8 cellular contexts compared by ENCODE assay signal in genomic region chr12:49705479-49706267, GRCh38. TPM values are rescaled to one million over a fixed set of nuclear protein-coding genes. Genes with fewer than 3 reads are reported as not detected.
A peak's percentile ranks its signal among the peaks of the same experiment; 100 is the strongest.
DNase-seq lines count a peak whose midpoint lies in the region; ATAC-seq, FAIRE-seq and TF ChIP-seq lines count a peak whose summit lies in the region.

No MANE protein-coding gene starts in this region.

- peaks cover 30% of the 10 kb centered on the region for H3K27me3 Mint-ChIP-seq in WTC11 (ENCODE audit: low read depth)
- peaks cover 8% of the 10 kb centered on the region for H3K27me3 Mint-ChIP-seq in nephron (ENCODE audit: low read depth)

- peak overlapping the region; percentile 26 for H2AFZ ChIP-seq in fibroblast of lung (ENCODE audit: low read length)

- no peaks in the 10 kb centered on the region for H3K9me3 Mint-ChIP-seq in WTC11
- no peaks in the 10 kb centered on the region for H3K9me3 Mint-ChIP-seq in nephron

- TF ChIP-seq POLR2A in H54 (IDR thresholded peaks at IDR 0.05; ENCODE audit: low read depth, low read length): peak; percentile 70

- H3K27me3 ChIP-seq in fibroblast of lung (ENCODE audit: control insufficient read depth, insufficient read depth, low read length): peaks cover 8% of the 10 kb centered on the region

- H3K9me3 ChIP-seq in fibroblast of lung (ENCODE audit: control insufficient read depth, insufficient read depth, low read depth, low read length): no peaks in the 10 kb centered on the region

- H3K4me1 ChIP-seq in fibroblast of lung (ENCODE audit: control insufficient read depth, extremely low read depth, insufficient read depth, low read length): peaks cover 12% of the 10 kb centered on the region

- ATAC-seq in WTC11 (no peak; the same call in 1 of the 2 replicates), HG03175 (IDR thresholded peaks at IDR 0.05; ENCODE audit: unreplicated experiment) (no peak), GM21717 (IDR thresholded peaks at IDR 0.05; ENCODE audit: unreplicated experiment) (no peak)

- no peak overlapping the region; the same call in 1 of the 2 replicates for H3K27ac Mint-ChIP-seq in WTC11
- peak overlapping the region; percentile 78 to 92 (median 89) for H3K27ac Mint-ChIP-seq in nephron

- H3K4me1 Mint-ChIP-seq in WTC11 (peaks cover 42% of the 10 kb centered on the region), nephron (peaks cover 42% of the 10 kb centered on the region)

- H3K4me3 ChIP-seq in fibroblast of lung (replicated peaks in 1 of 4; ENCODE audit: control extremely low read depth in 1 of 4, insufficient read depth in 1 of 4, low read depth in 3 of 4, low read length in 4 of 4): peak overlapping the region; percentile 71 to 86 (median 78)

- intact Hi-C loops in posterior vena cava (cut with DNase I): loop anchor here in 1 of 2 donors (2.0 kb wide), 1 partner anchor 61 kb away; no protein-coding TSS in a partner anchor

- no peak for TF ChIP-seq CTCF in WTC11 (IDR thresholded peaks at IDR 0.05)
- no peak for TF ChIP-seq CTCF in fibroblast of lung (conservative IDR thresholded peaks at IDR 0.05 in 1 of 2, IDR thresholded peaks at IDR 0.05 in 1 of 2; ENCODE audit: low read depth in 1 of 2, low read length in 2 of 2)
- no peak for TF ChIP-seq CTCF in nephron (IDR thresholded peaks at IDR 0.05; ENCODE audit: unreplicated experiment in 3 of 3)

- H3K4me2 ChIP-seq in fibroblast of lung (ENCODE audit: extremely low read depth, insufficient read depth, low read length): peak overlapping the region; percentile 93

- no peak overlapping the region for H3K9ac ChIP-seq in fibroblast of lung (ENCODE audit: insufficient read depth, low read length)

- FAIRE-seq in H54 (lab: Jason Lieb, UNC): peak; percentile 92

- peaks cover 37% of the 10 kb centered on the region for H3K79me2 ChIP-seq in fibroblast of lung (ENCODE audit: control insufficient read depth, insufficient read depth, low read length)

- peak overlapping the region; percentile 78 for H3K27ac ChIP-seq in fibroblast of lung (ENCODE audit: insufficient read depth, low read length)

- CTCF ChIA-PET in WTC11 (lab: Charles Lee): interaction anchor here (0.8 to 6.3 kb wide), 11 partner anchors 15 to 82 kb away, joined by 3 to 33 read pairs (median 6); partner anchors contain the start of genes PRPF40B and TMBIM6

- DNase-seq in Ammon's horn (ENCODE audit: low spot score) (peak; percentile 49), H54 (ENCODE audit: insufficient read length, low spot score) (peak; percentile 84), WTC11 (ENCODE audit: low spot score) (peak; percentile 28), fibroblast of lung (ENCODE audit: low read depth in 2 of 2) (peak; percentile 60 to 85), posterior vena cava (ENCODE audit: low spot score) (no peak)

- POLR2A ChIA-PET in WTC11 (lab: Charles Lee): interaction anchor here (0.8 to 1.4 kb wide), 5 partner anchors 8 to 58 kb away, joined by 3 to 6 read pairs (median 4); partner anchors contain the start of gene TMBIM6

- H3K36me3 ChIP-seq in fibroblast of lung (ENCODE audit: control insufficient read depth, insufficient read depth, low read length): no peaks in the 10 kb centered on the region

- H3K4me3 Mint-ChIP-seq in WTC11: peak overlapping the region; percentile 89
- H3K4me3 Mint-ChIP-seq in nephron: peak overlapping the region; percentile 98 to 99 (median 98)

- H3K36me3 Mint-ChIP-seq in WTC11 (no peaks in the 10 kb centered on the region), nephron (ENCODE audit: low read depth) (no peaks in the 10 kb centered on the region)

- H4K20me1 ChIP-seq in fibroblast of lung (ENCODE audit: control insufficient read depth, extremely low read depth, insufficient read depth, low read length): no peaks in the 10 kb centered on the region

TF ChIP-seq in WTC11, 78 proteins besides CTCF, POLR2A, EP300 and RAD21 (continues in another document):
- TF ChIP-seq ELF4 (CRISPR knock-in tag; IDR thresholded peaks at IDR 0.05; ENCODE audit: low read depth): no peak
- no peak for TF ChIP-seq SMAD3 (CRISPR knock-in tag; IDR thresholded peaks at IDR 0.05; ENCODE audit: borderline replicate concordance)
- TF ChIP-seq, protein P1, sequence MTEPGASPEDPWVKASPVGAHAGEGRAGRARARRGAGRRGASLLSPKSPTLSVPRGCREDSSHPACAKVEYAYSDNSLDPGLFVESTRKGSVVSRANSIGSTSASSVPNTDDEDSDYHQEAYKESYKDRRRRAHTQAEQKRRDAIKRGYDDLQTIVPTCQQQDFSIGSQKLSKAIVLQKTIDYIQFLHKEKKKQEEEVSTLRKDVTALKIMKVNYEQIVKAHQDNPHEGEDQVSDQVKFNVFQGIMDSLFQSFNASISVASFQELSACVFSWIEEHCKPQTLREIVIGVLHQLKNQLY (CRISPR knock-in tag; IDR thresholded peaks at IDR 0.05): no peak
- TF ChIP-seq ZNF671 (CRISPR knock-in tag; IDR thresholded peaks at IDR 0.05): no peak
- no peak for TF ChIP-seq JAZF1 (CRISPR knock-in tag; IDR thresholded peaks at IDR 0.05)
- TF ChIP-seq TEAD4 (CRISPR knock-in tag; IDR thresholded peaks at IDR 0.05): no peak
- no peak for TF ChIP-seq CREB1 (CRISPR knock-in tag; IDR thresholded peaks at IDR 0.05)
- no peak for TF ChIP-seq MYBL2 (CRISPR knock-in tag; IDR thresholded peaks at IDR 0.05)
- TF ChIP-seq TEAD1 (CRISPR knock-in tag; IDR thresholded peaks at IDR 0.05): no peak
- TF ChIP-seq ZSCAN18 (CRISPR knock-in tag; IDR thresholded peaks at IDR 0.05): no peak
- TF ChIP-seq IRF1 (CRISPR knock-in tag; IDR thresholded peaks at IDR 0.05): no peak
- TF ChIP-seq GRHL2 (CRISPR knock-in tag; IDR thresholded peaks at IDR 0.05; ENCODE audit: insufficient replicate concordance, severe bottlenecking): no peak
- no peak for TF ChIP-seq CBFB (CRISPR knock-in tag; IDR thresholded peaks at IDR 0.05; ENCODE audit: low read depth)
- TF ChIP-seq, protein P2, sequence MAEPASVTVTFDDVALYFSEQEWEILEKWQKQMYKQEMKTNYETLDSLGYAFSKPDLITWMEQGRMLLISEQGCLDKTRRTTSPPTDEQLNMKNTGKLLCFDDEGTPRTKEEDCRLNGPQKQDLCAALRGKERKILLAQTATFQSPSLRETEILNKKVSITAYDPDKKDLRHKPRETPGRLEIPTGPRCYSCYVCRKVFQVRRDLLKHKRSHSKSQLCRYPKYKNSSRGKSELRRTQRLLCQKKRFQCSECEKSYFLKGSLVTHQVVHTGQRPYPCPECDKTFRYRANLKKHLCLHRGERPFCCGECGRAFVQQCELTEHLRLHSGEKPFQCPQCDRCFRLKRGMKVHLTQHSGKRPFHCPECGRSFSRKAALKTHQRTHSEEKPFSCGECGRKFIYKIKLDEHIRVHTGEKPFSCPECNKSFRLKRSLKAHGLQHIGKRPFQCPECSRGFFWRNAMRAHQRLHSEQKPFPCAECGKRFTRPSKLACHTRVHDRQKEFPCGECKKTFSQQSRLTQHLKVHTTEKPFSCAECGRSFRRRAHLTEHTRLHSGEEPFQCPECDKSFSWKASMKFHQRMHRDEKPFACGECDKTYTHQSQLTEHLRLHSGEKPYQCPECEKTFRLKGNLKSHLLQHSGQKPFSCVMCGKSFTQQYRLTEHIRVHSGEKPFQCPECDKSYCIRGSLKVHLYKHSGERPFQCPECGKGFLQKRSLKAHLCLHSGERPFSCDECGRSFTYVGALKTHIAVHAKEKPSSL (CRISPR knock-in tag; conservative IDR thresholded peaks at IDR 0.05): no peak
- TF ChIP-seq ZMAT4 (CRISPR knock-in tag; IDR thresholded peaks at IDR 0.05): no peak
- no peak for TF ChIP-seq GTF2I (CRISPR knock-in tag; conservative IDR thresholded peaks at IDR 0.05)
- no peak for TF ChIP-seq NR2C2 (CRISPR knock-in tag; IDR thresholded peaks at IDR 0.05)

RNA-seq across cellular contexts. Expression of gene FMNL3, which starts 1.5 kb away (rescaled TPM):
- total RNA-seq in WTC11 (2021): 15.2 to 19.3 TPM (median 15.6 TPM) in 3 replicates
- 17.2 and 22.5 TPM in 2 replicates for total RNA-seq in fibroblast of lung
- 13.6 and 15.0 TPM in 2 replicates for polyA plus RNA-seq in fibroblast of lung
- polyA plus RNA-seq in fibroblast of lung (2012): 11.2 and 12.9 TPM in 2 replicates
- polyA minus RNA-seq in fibroblast of lung (ENCODE audit: low replicate concordance): 44.6 and 47.4 TPM in 2 replicates
- 10 to 100 TPM; 16.6 to 27.9 TPM for total RNA-seq in posterior vena cava

RNA-seq across cellular contexts. Expression of gene TMBIM6, which starts 35.7 kb away (rescaled TPM):
- total RNA-seq in WTC11 (2021) (402 to 417 TPM (median 412 TPM) in 3 replicates), fibroblast of lung (369 and 432 TPM in 2 replicates), posterior vena cava (100 to 1,000 TPM; 285 to 313 TPM)
- polyA plus RNA-seq in fibroblast of lung: 830 and 879 TPM in 2 replicates
- 399 and 442 TPM in 2 replicates for polyA plus RNA-seq in fibroblast of lung (2012)
- polyA minus RNA-seq in fibroblast of lung (ENCODE audit: low replicate concordance): 330 and 380 TPM in 2 replicates
